Comparison of ENCODE assay signal across 8 cellular contexts in genomic region chr2:126971481-126972271, GRCh38.
DNase-seq lines count a peak whose midpoint lies in the region; ATAC-seq and TF ChIP-seq lines count a peak whose summit lies in the region.

No MANE protein-coding gene starts in this region.

- peak overlapping the region; percentile 61 for H2AK9ac ChIP-seq in IMR-90 (replicated peaks; ENCODE audit: low read depth, low read length, poor library complexity)

- no peaks in the 10 kb centered on the region for H3K36me3 Mint-ChIP-seq in osteocyte (ENCODE audit: unreplicated experiment)

- no peak overlapping the region for H4K5ac ChIP-seq in IMR-90 (ENCODE audit: low read depth, low read length)

- DNase-seq in DMS53 (lab: John Stamatoyannopoulos, UW): peak; percentile 93
- peak; percentile 39 for DNase-seq in IMR-90
- DNase-seq in SHP77 (lab: John Stamatoyannopoulos, UW): peak; percentile 62 to 67
- DNase-seq in activated gamma-delta T cell treated with Interleukin-2 at 50 U/mL for 16 hours: peak; percentile 64
- peak; percentile 40 for DNase-seq in foreskin melanocyte
- no peak for DNase-seq in osteocyte (ENCODE audit: extremely low spot score, unreplicated experiment)
- DNase-seq in testis: peak; percentile 78

- H4K8ac ChIP-seq in IMR-90 (ENCODE audit: low read depth in 2 of 2, low read length in 2 of 2): no peak overlapping the region

- CTCF ChIA-PET in IMR-90 (lab: Yijun Ruan, JAX): interaction anchor here (0.6 to 1.5 kb wide), 6 partner anchors 8 to 79 kb away, joined by 3 to 5 read pairs (median 4); no protein-coding TSS in a partner anchor

- no peak overlapping the region for H3K4ac ChIP-seq in IMR-90 (ENCODE audit: low read depth, low read length)

- peaks cover 15% of the 10 kb centered on the region for H3K4me1 Mint-ChIP-seq in osteocyte (ENCODE audit: unreplicated experiment)

- H3K14ac ChIP-seq in IMR-90 (replicated peaks; ENCODE audit: low read depth, low read length): no peak overlapping the region

- H2BK5ac ChIP-seq in IMR-90 (ENCODE audit: low read depth, low read length, poor library complexity, severe bottlenecking): no peak overlapping the region

- no peaks in the 10 kb centered on the region for H3K9me3 ChIP-seq in IMR-90 (ENCODE audit: control insufficient read depth, insufficient read depth, low read length)
- no peaks in the 10 kb centered on the region for H3K9me3 ChIP-seq in testis

- H3K27ac ChIP-seq in IMR-90 (ENCODE audit: insufficient read depth, low read length) (no peak overlapping the region), testis (no peak overlapping the region)

- POLR2A ChIA-PET in IMR-90 (lab: Charles Lee; ENCODE audit: unreplicated experiment): no interaction called here

- no peak overlapping the region for H3K27ac Mint-ChIP-seq in osteocyte (ENCODE audit: unreplicated experiment)

- peak overlapping the region; percentile 91 for H2AFZ ChIP-seq in IMR-90 (replicated peaks; ENCODE audit: low read length, poor library complexity)

- H3K79me1 ChIP-seq in IMR-90 (ENCODE audit: low read depth in 1 of 2, low read length in 2 of 2): no peaks in the 10 kb centered on the region

- TF ChIP-seq POLR2A in IMR-90 (IDR thresholded peaks at IDR 0.05; ENCODE audit: low read depth, low read length): no peak
- no peak for TF ChIP-seq POLR2A in testis (IDR thresholded peaks at IDR 0.05)

- ATAC-seq in GM21526 (IDR thresholded peaks at IDR 0.05; ENCODE audit: low FRiP score, unreplicated experiment): peak; percentile 94
- ATAC-seq in IMR-90 (ENCODE audit: low read depth): peak; percentile 99

- H3K27me3 Mint-ChIP-seq in osteocyte (ENCODE audit: unreplicated experiment): peaks cover 45% of the 10 kb centered on the region

- H3K23ac ChIP-seq in IMR-90 (ENCODE audit: low read depth, low read length): no peak overlapping the region

- no peak overlapping the region for H2AK5ac ChIP-seq in IMR-90 (ENCODE audit: low read depth, low read length)

- H2BK120ac ChIP-seq in IMR-90 (ENCODE audit: low read depth, low read length): no peak overlapping the region

- H4K91ac ChIP-seq in IMR-90 (ENCODE audit: insufficient read depth, low read depth, low read length): no peak overlapping the region

- H3K27me3 ChIP-seq in IMR-90 (ENCODE audit: control insufficient read depth, insufficient read depth, low read length) (peaks cover 45% of the 10 kb centered on the region), testis (no peaks in the 10 kb centered on the region)

- 40% methylated on average over 19 of the region's 43 CpGs; no CpG with 5 or more reads in 1 of the 2 experiments for WGBS in IMR-90 (ENCODE audit: extremely low coverage in 2 of 2, insufficient read length in 1 of 2), 2 experiments
- WGBS in testis, 2 donors: 11% methylated on average over 38 of the region's 43 CpGs; no CpG with 5 or more reads in 1 of the 2 donors

- peak overlapping the region; percentile 61 for H3K4me3 Mint-ChIP-seq in osteocyte (ENCODE audit: unreplicated experiment)

- peak overlapping the region; percentile 87 for H3K4me2 ChIP-seq in IMR-90 (ENCODE audit: low read depth, low read length)

- in situ Hi-C loops in IMR-90 (cut with MboI; ENCODE audit: low sequenced_read_pairs): no loop called here

- H3K56ac ChIP-seq in IMR-90 (ENCODE audit: extremely low read depth, insufficient read depth, low read length): no peak overlapping the region

- TF ChIP-seq RAD21 in IMR-90 (IDR thresholded peaks at IDR 0.05; ENCODE audit: low read length): peak; percentile 82

- dilution Hi-C loops in IMR-90 (cut with HindIII; ENCODE audit: low sequenced_read_pairs, unreplicated experiment): no loop called here

- no peak overlapping the region for H3K9ac ChIP-seq in IMR-90 (ENCODE audit: low read depth, low read length)

- H3K36me3 ChIP-seq in IMR-90 (ENCODE audit: control insufficient read depth, insufficient read depth, low read length): no peaks in the 10 kb centered on the region
- H3K36me3 ChIP-seq in testis (ENCODE audit: low read depth, missing control alignments): no peaks in the 10 kb centered on the region

- H2BK15ac ChIP-seq in IMR-90 (ENCODE audit: low read depth, low read length): no peak overlapping the region

- no peak overlapping the region for H2BK20ac ChIP-seq in IMR-90 (ENCODE audit: low read depth, low read length)

- H3K9me1 ChIP-seq in IMR-90 (ENCODE audit: insufficient read depth, low read length): no peaks in the 10 kb centered on the region

- no peaks in the 10 kb centered on the region for H3K9me3 Mint-ChIP-seq in osteocyte (ENCODE audit: unreplicated experiment)

- no peaks in the 10 kb centered on the region for H4K20me1 ChIP-seq in IMR-90 (ENCODE audit: insufficient read depth, low read length)

- peak overlapping the region; percentile 16 for H3K4me3 ChIP-seq in IMR-90 (ENCODE audit: insufficient read depth, low read depth, low read length)
- peak overlapping the region; percentile 46 to 51 for H3K4me3 ChIP-seq in testis

- TF ChIP-seq CTCF in IMR-90 (conservative IDR thresholded peaks at IDR 0.05; ENCODE audit: low read depth, low read length) (peak; percentile 82), osteocyte (IDR thresholded peaks at IDR 0.05) (peak; percentile 95), testis (IDR thresholded peaks at IDR 0.05) (peak; percentile 72 to 95 (median 80))

- no TSS peak for BruUV-seq in IMR-90 (replicated peaks; lab: Mats Ljungman, UMichigan)

- no peaks in the 10 kb centered on the region for H3K4me1 ChIP-seq in IMR-90 (ENCODE audit: control insufficient read depth, insufficient read depth, low read length)
- no peaks in the 10 kb centered on the region for H3K4me1 ChIP-seq in testis

- intact Hi-C loops in IMR-90 (cut with micrococcal nuclease): loop anchor here (1.0 kb wide), 1 partner anchor 79 kb away; no protein-coding TSS in a partner anchor
- intact Hi-C loops in testis (cut with DNase I; ENCODE audit: low total_unique reads): no loop called here

- no peak overlapping the region for H3K18ac ChIP-seq in IMR-90 (ENCODE audit: low read depth, low read length)

TF ChIP-seq in IMR-90, 13 proteins besides CTCF, POLR2A, EP300 and RAD21:
- no peak for TF ChIP-seq MAZ (IDR thresholded peaks at IDR 0.05; ENCODE audit: borderline replicate concordance, low read depth, low read length)
- no peak for TF ChIP-seq NFE2L2 (IDR thresholded peaks at IDR 0.05; ENCODE audit: low read depth, low read length)
- TF ChIP-seq SMC3 (IDR thresholded peaks at IDR 0.05; ENCODE audit: low read depth, low read length): peak; percentile 65
- no peak for TF ChIP-seq ELK1 (IDR thresholded peaks at IDR 0.05; ENCODE audit: borderline replicate concordance, low read depth, low read length)
